In the genomic region with DNA sequence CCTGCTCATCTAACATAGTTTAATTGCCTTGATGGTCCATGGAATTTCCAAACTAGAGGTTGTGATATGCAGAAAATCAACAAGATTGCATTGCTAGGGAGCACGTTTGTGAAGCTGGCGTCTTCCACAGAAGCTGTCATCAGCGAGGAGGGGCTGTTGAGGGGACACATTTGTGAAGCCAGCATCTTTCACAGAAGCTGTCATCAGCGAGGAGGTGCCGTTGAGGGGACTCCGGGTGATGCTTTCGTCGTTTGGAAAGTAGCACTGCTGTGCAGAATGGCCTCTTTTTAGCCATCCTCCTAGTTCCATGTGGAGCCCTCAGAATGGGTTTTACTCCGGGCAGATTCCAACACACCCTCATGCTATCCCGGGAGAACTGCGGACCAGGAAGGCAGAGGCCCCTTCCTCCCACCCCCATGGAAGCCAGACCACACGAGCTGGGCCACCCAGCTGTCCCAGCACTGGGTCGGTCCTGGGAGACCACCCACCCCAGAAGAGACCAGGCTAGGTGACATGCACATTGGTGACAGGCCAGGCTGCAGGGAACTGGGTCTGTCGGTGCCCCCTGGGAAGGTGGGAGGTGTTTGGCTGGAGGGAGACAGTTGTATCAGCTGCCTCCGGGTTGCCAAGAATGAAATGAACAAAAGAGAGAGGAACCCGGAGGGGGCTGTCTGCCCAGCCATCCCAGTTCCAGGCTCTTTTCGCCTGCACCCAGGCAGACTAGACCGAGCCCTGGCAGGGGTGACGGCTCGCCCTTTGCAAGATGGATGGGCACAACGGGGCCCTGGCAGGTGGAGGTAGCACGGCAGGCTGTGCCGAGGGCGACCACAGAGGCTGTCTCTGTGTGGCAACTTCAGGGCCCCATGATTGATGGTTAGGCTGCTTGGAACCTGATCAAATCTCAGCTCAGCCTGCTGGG, we compare ENCODE assay signal across 16 cellular contexts.
DNase-seq lines count a peak whose midpoint lies in the region; ATAC-seq and TF ChIP-seq lines count a peak whose summit lies in the region.
"Had no signal": no experiment of that assay in that cellular context is flagged by ENCODE, and none has a peak within 500 bp of the region (broad histone marks: within the 10 kb centered on the region; RNA-seq: fewer than 3 reads in every experiment).

No MANE protein-coding gene starts in this region.

- H3K9me3 Mint-ChIP-seq in activated CD4-positive, alpha-beta T cell treated with anti-CD3 and anti-CD28 coated beads, Interleukin-2, amount 10 ng/mL, durations not matched to agents 24 days and 14 days, result no peaks in the 10 kb centered on the region

- H3K4me1 Mint-ChIP-seq in activated CD4-positive, alpha-beta T cell treated with anti-CD3 and anti-CD28 coated beads, Interleukin-2, amount 10 ng/mL, durations not matched to agents 24 days and 14 days, result peaks cover 76% of the 10 kb centered on the region

- DNase-seq in activated CD4-positive, alpha-beta T cell treated with anti-CD3 and anti-CD28 coated beads, Interleukin-2, amount 10 ng/mL, durations not matched to agents 24 days and 14 days, result no peak
- DNase-seq in activated CD4-positive, alpha-beta T cell treated with anti-CD3 and anti-CD28 coated beads, Interleukin-2, amount 50 U/mL, for 4 hours, result no peak
- DNase-seq in RWPE2 (ENCODE audit: low spot score), result peak; percentile 57
- DNase-seq in left ventricle myocardium inferior, result peak; percentile 66
- peak; percentile 41 for DNase-seq in retina
- DNase-seq in OCI-M2 (lab: John Stamatoyannopoulos, UW; ENCODE audit: unreplicated experiment), result no peak
- no peak for DNase-seq in NCI-H1436 (lab: John Stamatoyannopoulos, UW)
- DNase-seq in NAMALWA (ENCODE audit: low spot score), result no peak
- DNase-seq: activated gamma-delta T cell, cerebellar nuclear complex, NCI-H1417, NCI-H748 treated with DMSO at 0.1 percent for 48 hours, SJCRH30 had no signal

- no peaks in the 10 kb centered on the region for H3K4me1 ChIP-seq in RWPE2 (ENCODE audit: insufficient read depth, poor library complexity, severe bottlenecking)
- peaks cover 37% of the 10 kb centered on the region for H3K4me1 ChIP-seq in left ventricle myocardium inferior
- H3K4me1 ChIP-seq: SJCRH30 had no signal

- H3K4me3 ChIP-seq in RWPE2 (ENCODE audit: severe bottlenecking) (no peak overlapping the region), left ventricle myocardium inferior (no peak overlapping the region)
- H3K4me3 ChIP-seq: A549, SJCRH30, tibial nerve had no signal

- ATAC-seq in RWPE2 (ENCODE audit: low read depth), result no peak

- no peaks in the 10 kb centered on the region for H3K27me3 Mint-ChIP-seq in activated CD4-positive, alpha-beta T cell treated with anti-CD3 and anti-CD28 coated beads, Interleukin-2, amount 10 ng/mL, durations not matched to agents 24 days and 14 days

- H3K36me3 ChIP-seq in RWPE2 (ENCODE audit: low read depth), result peaks cover 10% of the 10 kb centered on the region
- H3K36me3 ChIP-seq in left ventricle myocardium inferior, result peaks cover 6% of the 10 kb centered on the region

- H3K36me3 Mint-ChIP-seq in activated CD4-positive, alpha-beta T cell treated with anti-CD3 and anti-CD28 coated beads, Interleukin-2, amount 10 ng/mL, durations not matched to agents 24 days and 14 days (ENCODE audit: low read depth), result peaks cover 48% of the 10 kb centered on the region

- H3K27ac Mint-ChIP-seq in activated CD4-positive, alpha-beta T cell treated with anti-CD3 and anti-CD28 coated beads, Interleukin-2, amount 10 ng/mL, durations not matched to agents 24 days and 14 days, result peak overlapping the region; percentile 74

- TF ChIP-seq CTCF in RWPE2 (IDR thresholded peaks at IDR 0.05; ENCODE audit: poor library complexity, severe bottlenecking) (no peak), left ventricle myocardium inferior (IDR thresholded peaks at IDR 0.05; ENCODE audit: borderline replicate concordance) (no peak)

- H3K27ac ChIP-seq in RWPE2 (ENCODE audit: poor library complexity, severe bottlenecking) (no peak overlapping the region), left ventricle myocardium inferior (replicated peaks) (peak overlapping the region; percentile 42)
- H3K27ac ChIP-seq: SJCRH30, VCaP had no signal

- H3K9me3 ChIP-seq in RWPE2 (ENCODE audit: severe bottlenecking) (no peaks in the 10 kb centered on the region), left ventricle myocardium inferior (replicated peaks) (no peaks in the 10 kb centered on the region)
- H3K9me3 ChIP-seq: A549, SJCRH30, tibial nerve had no signal

- H3K27me3 ChIP-seq in RWPE2 (ENCODE audit: insufficient read depth, poor library complexity, severe bottlenecking) (no peaks in the 10 kb centered on the region), left ventricle myocardium inferior (ENCODE audit: low read depth) (no peaks in the 10 kb centered on the region)
- H3K27me3 ChIP-seq: SJCRH30, tibial nerve had no signal

- H3K4me3 Mint-ChIP-seq in activated CD4-positive, alpha-beta T cell treated with anti-CD3 and anti-CD28 coated beads, Interleukin-2, amount 10 ng/mL, durations not matched to agents 24 days and 14 days, result peak overlapping the region; percentile 69

- intact Hi-C loops in activated CD4-positive, alpha-beta T cell treated with anti-CD3 and anti-CD28 coated beads, Interleukin-2, amount 10 ng/mL, durations not matched to agents 24 days and 14 days (cut with micrococcal nuclease), result no loop called here
- intact Hi-C loops in left ventricle myocardium inferior (cut with micrococcal nuclease), result no loop called here

Comparison
In these comparisons a context has a peak if more than half of its experiments do, and no peak if none do; other contexts are left out.
1. DNase-seq: peak in RWPE2 (single experiment), left ventricle myocardium inferior (single experiment) and retina (single experiment); none in activated CD4-positive, alpha-beta T cell treated with anti-CD3 and anti-CD28 coated beads, Interleukin-2, amount 10 ng/mL, durations not matched to agents 24 days and 14 days (single experiment), activated CD4-positive, alpha-beta T cell treated with anti-CD3 and anti-CD28 coated beads, Interleukin-2, amount 50 U/mL, for 4 hours (0 of 2), OCI-M2 (single experiment), NCI-H1436 (single experiment) and NAMALWA (single experiment).